8 cellular contexts compared by ENCODE assay signal in genomic region chr11:116835791-116836647, GRCh38. TPM values are rescaled to one million over a fixed set of nuclear protein-coding genes. Genes with fewer than 3 reads are reported as not detected.
A peak's percentile ranks its signal among the peaks of the same experiment; 100 is the strongest.
DNase-seq lines count a peak whose midpoint lies in the region; ATAC-seq and TF ChIP-seq lines count a peak whose summit lies in the region.

No MANE protein-coding gene starts in this region.

- H3K9me3 ChIP-seq in spleen, result no peaks in the 10 kb centered on the region

- peaks cover 11% of the 10 kb centered on the region for H3K27me3 Mint-ChIP-seq in WTC11 (ENCODE audit: low read depth)

- H3K4me3 Mint-ChIP-seq in WTC11, result peak overlapping the region; percentile 59

- H3K36me3 ChIP-seq in spleen, result no peaks in the 10 kb centered on the region

- H3K27ac Mint-ChIP-seq in WTC11, result no peak overlapping the region

- DNase-seq in NCI-H2107 treated with DMSO at 0.1 percent for 48 hours (lab: John Stamatoyannopoulos, UW; ENCODE audit: unreplicated experiment) (peak; percentile 48), WTC11 (ENCODE audit: low spot score) (peak; percentile 88), cardiac fibroblast (ENCODE audit: low read depth in 2 of 2) (peak; percentile 95 to 99), inferior parietal cortex (ENCODE audit: extremely low spot score) (peak; percentile 85), spleen (peak; percentile 94)

- TF ChIP-seq CTCF in 22Rv1 (IDR thresholded peaks at IDR 0.05), result peak; percentile 86
- peak; percentile 12; the same call in 1 of the 2 replicates for TF ChIP-seq CTCF in WTC11 (IDR thresholded peaks at IDR 0.05)
- peak; percentile 80 for TF ChIP-seq CTCF in cardiac fibroblast (IDR thresholded peaks at IDR 0.05; ENCODE audit: low read depth, low read length)
- TF ChIP-seq CTCF in spleen (IDR thresholded peaks at IDR 0.05 in 8 of 11, conservative IDR thresholded peaks at IDR 0.05 in 3 of 11), result peak in 10 of 11 experiments; percentile 34 to 68 (median 56)

- H3K27ac ChIP-seq in 22Rv1 (peak overlapping the region; percentile 73), spleen (peak overlapping the region; percentile 0 to 81 (median 67))

- ATAC-seq in GM18517 (IDR thresholded peaks at IDR 0.05; ENCODE audit: unreplicated experiment) (peak; percentile 73), HG03045 (IDR thresholded peaks at IDR 0.05; ENCODE audit: unreplicated experiment) (peak; percentile 66), WTC11 (peak; percentile 83)

- H3K4me1 ChIP-seq in spleen, result peaks cover 9 to 37% (median 22%) of the 10 kb centered on the region in 6 donors

- H3K27me3 ChIP-seq in spleen (replicated peaks in 1 of 7), result peaks cover 0 to 8% (median 0%) of the 10 kb centered on the region in 7 donors

- POLR2A ChIA-PET in WTC11 (lab: Charles Lee), result interaction anchor here (0.6 to 1.4 kb wide), 3 partner anchors 45 to 303 kb away, joined by 3 to 8 read pairs (median 4); partner anchors contain the start of genes APOA5 and BUD13

- peak overlapping the region; percentile 5 to 28 for H3K4me3 ChIP-seq in cardiac fibroblast (replicated peaks in 1 of 2; ENCODE audit: low read depth in 2 of 2, low read length in 2 of 2)
- H3K4me3 ChIP-seq in spleen, result peak overlapping the region; percentile 27 to 72 (median 48)

- peaks cover 19% of the 10 kb centered on the region for H3K4me1 Mint-ChIP-seq in WTC11

- CTCF ChIA-PET in WTC11 (lab: Charles Lee), result interaction anchor here (0.6 to 6.0 kb wide), 45 partner anchors 9 to 391 kb away, joined by 3 to 358 read pairs (median 4); partner anchors contain the start of genes APOA4, APOA5, BUD13 and PAFAH1B2

- no peak for TF ChIP-seq POLR2A in spleen (IDR thresholded peaks at IDR 0.05)

- H3K36me3 Mint-ChIP-seq in WTC11, result no peaks in the 10 kb centered on the region

- intact Hi-C loops in spleen (cut with DNase I; ENCODE audit: low total_unique reads), result no loop called here

- peaks cover 3% of the 10 kb centered on the region; the same call in 1 of the 2 replicates for H3K9me3 Mint-ChIP-seq in WTC11

- WGBS in spleen, 5 donors, result 12 to 21% (median 14%) methylated on average over 29 to 58 of the region's 58 CpGs

TF ChIP-seq in WTC11, 78 proteins besides CTCF, POLR2A, EP300 and RAD21 (continues in another document):
- TF ChIP-seq EMX1 (CRISPR knock-in tag; IDR thresholded peaks at IDR 0.05) (peak; percentile 61; the same call in 1 of the 2 replicates), SOX15 (CRISPR knock-in tag; IDR thresholded peaks at IDR 0.05) (no peak), ETV6 (CRISPR knock-in tag; IDR thresholded peaks at IDR 0.05) (peak; percentile 89), ATF6 (CRISPR knock-in tag; IDR thresholded peaks at IDR 0.05) (no peak), FOXP1 (CRISPR knock-in tag; IDR thresholded peaks at IDR 0.05; ENCODE audit: borderline replicate concordance) (peak; percentile 84), GABPB1 (CRISPR knock-in tag; IDR thresholded peaks at IDR 0.05) (no peak; the same call in 1 of the 2 replicates), GRHL2 (CRISPR knock-in tag; IDR thresholded peaks at IDR 0.05; ENCODE audit: insufficient replicate concordance, severe bottlenecking) (no peak), FOXJ3 (CRISPR knock-in tag; IDR thresholded peaks at IDR 0.05; ENCODE audit: borderline replicate concordance) (no peak), TP53 (CRISPR knock-in tag; IDR thresholded peaks at IDR 0.05) (peak; percentile 74; the same call in 1 of the 2 replicates), TEAD1 (CRISPR knock-in tag; IDR thresholded peaks at IDR 0.05) (peak; percentile 57; the same call in 1 of the 2 replicates), SP1 (CRISPR knock-in tag; conservative IDR thresholded peaks at IDR 0.05) (0 out of 2 replicates have a peak, but pooled peaks have one; percentile 23), E2F1 (CRISPR knock-in tag; IDR thresholded peaks at IDR 0.05) (peak; percentile 75; the same call in 1 of the 2 replicates), MYBL2 (CRISPR knock-in tag; IDR thresholded peaks at IDR 0.05) (peak; percentile 72; the same call in 1 of the 2 replicates)
- TF ChIP-seq, protein P1, sequence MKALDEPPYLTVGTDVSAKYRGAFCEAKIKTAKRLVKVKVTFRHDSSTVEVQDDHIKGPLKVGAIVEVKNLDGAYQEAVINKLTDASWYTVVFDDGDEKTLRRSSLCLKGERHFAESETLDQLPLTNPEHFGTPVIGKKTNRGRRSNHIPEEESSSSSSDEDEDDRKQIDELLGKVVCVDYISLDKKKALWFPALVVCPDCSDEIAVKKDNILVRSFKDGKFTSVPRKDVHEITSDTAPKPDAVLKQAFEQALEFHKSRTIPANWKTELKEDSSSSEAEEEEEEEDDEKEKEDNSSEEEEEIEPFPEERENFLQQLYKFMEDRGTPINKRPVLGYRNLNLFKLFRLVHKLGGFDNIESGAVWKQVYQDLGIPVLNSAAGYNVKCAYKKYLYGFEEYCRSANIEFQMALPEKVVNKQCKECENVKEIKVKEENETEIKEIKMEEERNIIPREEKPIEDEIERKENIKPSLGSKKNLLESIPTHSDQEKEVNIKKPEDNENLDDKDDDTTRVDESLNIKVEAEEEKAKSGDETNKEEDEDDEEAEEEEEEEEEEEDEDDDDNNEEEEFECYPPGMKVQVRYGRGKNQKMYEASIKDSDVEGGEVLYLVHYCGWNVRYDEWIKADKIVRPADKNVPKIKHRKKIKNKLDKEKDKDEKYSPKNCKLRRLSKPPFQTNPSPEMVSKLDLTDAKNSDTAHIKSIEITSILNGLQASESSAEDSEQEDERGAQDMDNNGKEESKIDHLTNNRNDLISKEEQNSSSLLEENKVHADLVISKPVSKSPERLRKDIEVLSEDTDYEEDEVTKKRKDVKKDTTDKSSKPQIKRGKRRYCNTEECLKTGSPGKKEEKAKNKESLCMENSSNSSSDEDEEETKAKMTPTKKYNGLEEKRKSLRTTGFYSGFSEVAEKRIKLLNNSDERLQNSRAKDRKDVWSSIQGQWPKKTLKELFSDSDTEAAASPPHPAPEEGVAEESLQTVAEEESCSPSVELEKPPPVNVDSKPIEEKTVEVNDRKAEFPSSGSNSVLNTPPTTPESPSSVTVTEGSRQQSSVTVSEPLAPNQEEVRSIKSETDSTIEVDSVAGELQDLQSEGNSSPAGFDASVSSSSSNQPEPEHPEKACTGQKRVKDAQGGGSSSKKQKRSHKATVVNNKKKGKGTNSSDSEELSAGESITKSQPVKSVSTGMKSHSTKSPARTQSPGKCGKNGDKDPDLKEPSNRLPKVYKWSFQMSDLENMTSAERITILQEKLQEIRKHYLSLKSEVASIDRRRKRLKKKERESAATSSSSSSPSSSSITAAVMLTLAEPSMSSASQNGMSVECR (CRISPR knock-in tag; IDR thresholded peaks at IDR 0.05; ENCODE audit: borderline replicate concordance), result 0 out of 2 replicates have a peak, but pooled peaks have one; percentile 46
- TF ChIP-seq, protein P2, sequence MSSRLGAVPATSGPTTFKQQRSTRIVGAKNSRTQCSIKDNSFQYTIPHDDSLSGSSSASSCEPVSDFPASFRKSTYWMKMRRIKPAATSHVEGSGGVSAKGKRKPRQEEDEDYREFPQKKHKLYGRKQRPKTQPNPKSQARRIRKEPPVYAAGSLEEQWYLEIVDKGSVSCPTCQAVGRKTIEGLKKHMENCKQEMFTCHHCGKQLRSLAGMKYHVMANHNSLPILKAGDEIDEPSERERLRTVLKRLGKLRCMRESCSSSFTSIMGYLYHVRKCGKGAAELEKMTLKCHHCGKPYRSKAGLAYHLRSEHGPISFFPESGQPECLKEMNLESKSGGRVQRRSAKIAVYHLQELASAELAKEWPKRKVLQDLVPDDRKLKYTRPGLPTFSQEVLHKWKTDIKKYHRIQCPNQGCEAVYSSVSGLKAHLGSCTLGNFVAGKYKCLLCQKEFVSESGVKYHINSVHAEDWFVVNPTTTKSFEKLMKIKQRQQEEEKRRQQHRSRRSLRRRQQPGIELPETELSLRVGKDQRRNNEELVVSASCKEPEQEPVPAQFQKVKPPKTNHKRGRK (CRISPR knock-in tag; IDR thresholded peaks at IDR 0.05; ENCODE audit: borderline replicate concordance), result no peak

RNA-seq across cellular contexts. Expression of gene APOA1, which starts 1.4 kb away (rescaled TPM):
- total RNA-seq in WTC11 (2021) (2.1 to 4.4 TPM (median 3.2 TPM) in 3 replicates), spleen (1 to 10 TPM in 3 of 7 donors, under 1 TPM in 2, not detected in 2; 0.44 to 2.2 (median 1.1) TPM)
- polyA plus RNA-seq in spleen, result 1 to 10 TPM; 1.4 to 3.3 (median 1.9) TPM

RNA-seq across cellular contexts. Expression of gene APOC3, which starts 6.3 kb away (rescaled TPM):
- 2.1 to 3.9 TPM (median 2.5 TPM) in 3 replicates for total RNA-seq in WTC11 (2021)
- total RNA-seq in spleen, result not detected
- polyA plus RNA-seq in spleen, result under 1 TPM in 1 of 3 donors, not detected in 2; 0.70 TPM

RNA-seq across cellular contexts. Expression of gene APOA4, which starts 12.9 kb away (rescaled TPM):
- not detected in 3 replicates for total RNA-seq in WTC11 (2021)
- not detected for total RNA-seq in spleen
- under 1 TPM in 2 of 3 donors, not detected in 1; 0.05 to 0.16 TPM for polyA plus RNA-seq in spleen

RNA-seq across cellular contexts. Expression of gene APOA5, which starts 44.3 kb away (rescaled TPM):
- total RNA-seq in WTC11 (2021) (0.09 to 0.32 TPM (median 0.20 TPM) in 3 replicates), spleen (not detected)
- not detected for polyA plus RNA-seq in spleen

RNA-seq across cellular contexts. Expression of gene ZPR1, which starts 48.2 kb away (rescaled TPM):
- 55.2 to 59.6 TPM (median 56.6 TPM) in 3 replicates for total RNA-seq in WTC11 (2021)
- total RNA-seq in spleen, result 10 to 100 TPM; 20.5 to 47.6 (median 34.4) TPM
- 10 to 100 TPM; 16.2 to 24.0 (median 19.1) TPM for polyA plus RNA-seq in spleen

Comparison
In these comparisons a context has a peak if more than half of its experiments do, and no peak if none do; other contexts are left out.
1. Peak in every context shown above with its lines: DNase-seq, ATAC-seq, H3K4me3 ChIP-seq and H3K27ac ChIP-seq.
2. CTCF ChIP-seq: peak in every context shown above with its lines; median percentile 86 in 22Rv1; 80 in cardiac fibroblast; 56 in spleen; 12 in WTC11.